Comparison of ENCODE assay signal across 8 cellular contexts in genomic region chr2:70767094-70767698, GRCh38. TPM values are rescaled to one million over a fixed set of nuclear protein-coding genes. Genes with fewer than 3 reads are reported as not detected.
DNase-seq lines count a peak whose midpoint lies in the region; ATAC-seq, FAIRE-seq and TF ChIP-seq lines count a peak whose summit lies in the region.

No MANE protein-coding gene starts in this region.

- peak overlapping the region; percentile 32 for H3K27ac Mint-ChIP-seq in activated naive CD4-positive, alpha-beta T cell treated with anti-CD3 and anti-CD28 coated beads for 36 hours

- H3K4me1 ChIP-seq in H1 (replicated peaks in 1 of 4; ENCODE audit: control insufficient read depth in 3 of 4, insufficient read depth in 4 of 4, low read length in 3 of 4): peaks cover 8 to 25% (median 16%) of the 10 kb centered on the region in 4 experiments; a peak in 6 of 7 replicates
- H3K4me1 ChIP-seq in neuron (ENCODE audit: insufficient read depth, low read length): peaks cover 20% of the 10 kb centered on the region

- no peak overlapping the region for H2BK20ac ChIP-seq in H1 (ENCODE audit: low read length)

- DNase-seq in activated naive CD4-positive, alpha-beta T cell treated with anti-CD3 and anti-CD28 coated beads for 36 hours: peak; percentile 51
- DNase-seq in activated naive CD4-positive, alpha-beta T cell treated with Interleukin-2 at 50 U/mL for 16 hours: no peak
- DNase-seq in SK-N-DZ (ENCODE audit: low spot score): peak; percentile 64
- DNase-seq in H1 (ENCODE audit: low read depth in 1 of 2, low spot score in 2 of 2): peak; percentile 65 to 80

- peaks cover 4 to 5% of the 10 kb centered on the region in 2 experiments for H4K20me1 ChIP-seq in H1 (replicated peaks in 1 of 2; ENCODE audit: control insufficient read depth in 1 of 2, insufficient read depth in 2 of 2, low read length in 2 of 2)

- 1% methylated on average over 39 of the region's 51 CpGs; no CpG with 5 or more reads in 1 of the 2 experiments for WGBS in H1 (ENCODE audit: extremely low coverage in 1 of 2, insufficient coverage in 1 of 2, insufficient read length in 1 of 2, insufficient replicate concordance in 2 of 2, low coverage in 1 of 2, low lambda C conversion rate in 2 of 2, missing lambda C conversion rate in 1 of 2), 2 experiments

- FAIRE-seq in H1 (lab: Jason Lieb, UNC): no peak

- POLR2A ChIA-PET in H1 (lab: Charles Lee; ENCODE audit: partially characterized antibody): interaction anchor here (0.9 to 2.6 kb wide), 10 partner anchors 8 to 109 kb away, joined by 3 to 15 read pairs (median 6); no protein-coding TSS in a partner anchor

- H2BK120ac ChIP-seq in H1 (replicated peaks; ENCODE audit: low read depth, low read length): no peak overlapping the region

- H3K36me3 Mint-ChIP-seq in activated naive CD4-positive, alpha-beta T cell treated with anti-CD3 and anti-CD28 coated beads for 36 hours (ENCODE audit: low read depth): no peaks in the 10 kb centered on the region

- H3K27me3 Mint-ChIP-seq in activated naive CD4-positive, alpha-beta T cell treated with anti-CD3 and anti-CD28 coated beads for 36 hours (ENCODE audit: low read depth): peaks cover 10% of the 10 kb centered on the region

- no peak; a peak in 1 of 4 replicates for TF ChIP-seq RAD21 in H1 (IDR thresholded peaks at IDR 0.05 in 1 of 2, conservative IDR thresholded peaks at IDR 0.05 in 1 of 2; ENCODE audit: low read depth in 2 of 2, low read length in 2 of 2)

- TF ChIP-seq POLR2A in H1 (IDR thresholded peaks at IDR 0.05; ENCODE audit: control extremely low read depth in 1 of 2, low read depth in 2 of 2, low read length in 2 of 2): peak; percentile 84 to 89

- H3K18ac ChIP-seq in H1 (ENCODE audit: extremely low read depth, low read length): peak overlapping the region; percentile 84

- H3K4me3 ChIP-seq in H1 (ENCODE audit: extremely low read depth in 1 of 4, insufficient read depth in 2 of 4, low read depth in 3 of 4, low read length in 4 of 4) (peak overlapping the region; percentile 67 to 86 (median 84)), neuron (ENCODE audit: low read length) (peak overlapping the region; percentile 80)

- peak overlapping the region; percentile 73; the same call in 1 of the 2 replicates for H4K8ac ChIP-seq in H1 (ENCODE audit: extremely low read depth, insufficient read depth, low read length)

- H3K9me3 Mint-ChIP-seq in activated naive CD4-positive, alpha-beta T cell treated with anti-CD3 and anti-CD28 coated beads for 36 hours: no peaks in the 10 kb centered on the region

- no peak for ATAC-seq in GM21381 (IDR thresholded peaks at IDR 0.05; ENCODE audit: unreplicated experiment)
- ATAC-seq in GM21423 (IDR thresholded peaks at IDR 0.05; ENCODE audit: unreplicated experiment): no peak
- no peak for ATAC-seq in GM19328 (IDR thresholded peaks at IDR 0.05; ENCODE audit: unreplicated experiment)

- peak overlapping the region; percentile 73 for H4K5ac ChIP-seq in H1 (ENCODE audit: insufficient read length, low read depth, low read length)

- intact Hi-C loops in activated naive CD4-positive, alpha-beta T cell treated with anti-CD3 and anti-CD28 coated beads for 36 hours (cut with micrococcal nuclease): loop anchor here (1.0 to 5.0 kb wide), 3 partner anchors 112 to 575 kb away; partner anchors contain the start of genes C2orf42 and FAM136A

- no peak for TF ChIP-seq CTCF in H1 (IDR thresholded peaks at IDR 0.05; ENCODE audit: control extremely low read depth in 1 of 3, insufficient read depth in 1 of 3, low read depth in 1 of 3, low read length in 3 of 3)

- H3K79me2 ChIP-seq in H1 (ENCODE audit: control insufficient read depth in 1 of 2, insufficient read depth in 2 of 2, low read length in 2 of 2): peaks cover 21 to 47% of the 10 kb centered on the region in 2 experiments

- CTCF ChIA-PET in activated naive CD4-positive, alpha-beta T cell treated with anti-CD3 and anti-CD28 coated beads for 36 hours (lab: Charles Lee): interaction anchor here (0.7 to 2.9 kb wide), 11 partner anchors 8 to 465 kb away, joined by 3 to 25 read pairs (median 6); partner anchors contain the start of genes FAM136A and FIGLA
- CTCF ChIA-PET in H1 (lab: Charles Lee; ENCODE audit: partially characterized antibody): interaction anchor here (0.8 to 4.5 kb wide), 15 partner anchors 8 to 149 kb away, joined by 3 to 67 read pairs (median 10); partner anchors contain the start of gene FIGLA

- H3K4me1 Mint-ChIP-seq in activated naive CD4-positive, alpha-beta T cell treated with anti-CD3 and anti-CD28 coated beads for 36 hours (ENCODE audit: low read depth): peaks cover 8% of the 10 kb centered on the region

- H3K14ac ChIP-seq in H1 (ENCODE audit: insufficient read length): no peak overlapping the region

- no peak overlapping the region for H3K4ac ChIP-seq in H1 (replicated peaks; ENCODE audit: insufficient read length, low read depth, low read length)

- peak overlapping the region; percentile 24; the same call in 1 of the 2 replicates for H2BK15ac ChIP-seq in H1 (ENCODE audit: low read length)

- H3K27me3 ChIP-seq in H1 (replicated peaks in 1 of 4; ENCODE audit: control insufficient read depth in 3 of 4, extremely low read depth in 1 of 4, insufficient read depth in 3 of 4, low read length in 3 of 4) (no peaks in the 10 kb centered on the region), neuron (ENCODE audit: insufficient read depth, low read length) (peaks cover 6% of the 10 kb centered on the region)

- peak overlapping the region; percentile 89 for H3K56ac ChIP-seq in H1 (replicated peaks; ENCODE audit: insufficient read length, low read depth, low read length)

- peak overlapping the region; percentile 50 for H2BK5ac ChIP-seq in H1 (ENCODE audit: low read depth, low read length)

- H3K4me2 ChIP-seq in H1 (ENCODE audit: insufficient read depth in 1 of 2, low read depth in 2 of 2, low read length in 2 of 2): peak overlapping the region; percentile 94 to 96

- peak in 1 of 2 experiments; percentile 30; a peak in 1 of 3 replicates for TF ChIP-seq EP300 in H1 (IDR thresholded peaks at IDR 0.05; ENCODE audit: borderline replicate concordance in 1 of 2, low read depth in 2 of 2, low read length in 2 of 2)

- no peak overlapping the region for H2BK12ac ChIP-seq in H1 (ENCODE audit: low read depth, low read length)

- peak overlapping the region; percentile 75 for H4K91ac ChIP-seq in H1 (replicated peaks; ENCODE audit: insufficient read length, low read length)

- H3K36me3 ChIP-seq in H1 (ENCODE audit: control insufficient read depth in 2 of 4, insufficient read depth in 4 of 4, low read length in 3 of 4) (no peaks in the 10 kb centered on the region), neuron (ENCODE audit: insufficient read depth, low read length) (peaks cover 2% of the 10 kb centered on the region)

- H3K9me3 ChIP-seq in H1 (ENCODE audit: insufficient read depth in 2 of 2, low read depth in 1 of 2, low read length in 1 of 2) (no peaks in the 10 kb centered on the region), neuron (ENCODE audit: low read length) (no peaks in the 10 kb centered on the region)

- peaks cover 3% of the 10 kb centered on the region for H3K23me2 ChIP-seq in H1 (ENCODE audit: low read depth, low read length)

- H3K4me3 Mint-ChIP-seq in activated naive CD4-positive, alpha-beta T cell treated with anti-CD3 and anti-CD28 coated beads for 36 hours: peak overlapping the region; percentile 91

- H3K27ac ChIP-seq in H1 (ENCODE audit: low read depth, low read length): peak overlapping the region; percentile 92

- no peak overlapping the region for H2AFZ ChIP-seq in H1 (ENCODE audit: low read length)
- H2AFZ ChIP-seq in neuron (ENCODE audit: low read depth, low read length): peak overlapping the region; percentile 93

- H3K23ac ChIP-seq in H1 (ENCODE audit: insufficient read length): no peak overlapping the region

- 0 out of 2 replicates have a peak, but pooled peaks cover 3% of the 10 kb centered on the region for H3K79me1 ChIP-seq in H1 (ENCODE audit: low read depth, low read length)

- no peak overlapping the region for H2AK5ac ChIP-seq in H1 (ENCODE audit: low read depth, low read length)

- H3K9ac ChIP-seq in H1 (replicated peaks in 1 of 4; ENCODE audit: extremely low read depth in 1 of 4, low read depth in 3 of 4, low read length in 3 of 4): peak overlapping the region; percentile 71 to 83 (median 82)

RNA-seq across cellular contexts. Expression of gene ADD2, which starts 0.8 kb away (rescaled TPM):
- total RNA-seq in activated naive CD4-positive, alpha-beta T cell treated with anti-CD3 and anti-CD28 coated beads for 36 hours: 10 to 100 TPM; 42.9 to 46.2 TPM
- polyA plus RNA-seq in SK-N-DZ (2014; cell fraction: cytosol; rRNA removed): 27.8 and 29.3 TPM in 2 replicates
- polyA plus RNA-seq in SK-N-DZ (2014; cell fraction: nucleus; rRNA removed): 19.0 and 32.6 TPM in 2 replicates
- 166 and 170 TPM in 2 replicates for total RNA-seq in H1 (2021; fragmentation: NEBNext Ultra II Directional; extraction: Animal tissue kit (Norgen Biotek cat#: 25700))
- 58.5 and 96.4 TPM in 2 replicates for polyA plus RNA-seq in H1 (2011; rRNA removed)
- 66.2 TPM for polyA plus RNA-seq in H1 (2011; cell fraction: cytosol; rRNA removed)
- polyA plus RNA-seq in H1 (2011; cell fraction: nucleus; rRNA removed): 190 TPM
- 55.1 to 70.6 TPM (median 63.9 TPM) in 4 replicates for polyA plus RNA-seq in H1 (2012, experiment 1 of 2)
- 30.9 TPM for polyA plus RNA-seq in H1 (2012, experiment 2 of 2)
- polyA plus RNA-seq in H1 (2013, experiment 1 of 2): 111 TPM
- 117 TPM for polyA plus RNA-seq in H1 (2013, experiment 2 of 2)
- polyA minus RNA-seq in H1 (2011; rRNA and poly(A)+ RNA removed): 167 and 226 TPM in 2 replicates
- polyA minus RNA-seq in H1 (2011; cell fraction: cytosol; rRNA and poly(A)+ RNA removed): 108 TPM
- polyA minus RNA-seq in H1 (2011; cell fraction: nucleus; rRNA and poly(A)+ RNA removed): 75.9 TPM

RNA-seq across cellular contexts. Expression of gene FIGLA, which starts 23.2 kb away (rescaled TPM):
- total RNA-seq in activated naive CD4-positive, alpha-beta T cell treated with anti-CD3 and anti-CD28 coated beads for 36 hours: not detected
- not detected in 2 replicates for polyA plus RNA-seq in SK-N-DZ (2014; cell fraction: cytosol; rRNA removed)
- not detected in 2 replicates for polyA plus RNA-seq in SK-N-DZ (2014; cell fraction: nucleus; rRNA removed)
- not detected in 2 replicates for total RNA-seq in H1 (2021; fragmentation: NEBNext Ultra II Directional; extraction: Animal tissue kit (Norgen Biotek cat#: 25700))
- polyA plus RNA-seq in H1 (2011; rRNA removed): not detected in 2 replicates
- not detected for polyA plus RNA-seq in H1 (2011; cell fraction: cytosol; rRNA removed)
- not detected for polyA plus RNA-seq in H1 (2011; cell fraction: nucleus; rRNA removed)
- not detected in 4 replicates for polyA plus RNA-seq in H1 (2012, experiment 1 of 2)
- polyA plus RNA-seq in H1 (2012, experiment 2 of 2): not detected
- not detected for polyA plus RNA-seq in H1 (2013, experiment 1 of 2)
- not detected for polyA plus RNA-seq in H1 (2013, experiment 2 of 2)
- not detected in 2 replicates for polyA minus RNA-seq in H1 (2011; rRNA and poly(A)+ RNA removed)
- polyA minus RNA-seq in H1 (2011; cell fraction: cytosol; rRNA and poly(A)+ RNA removed): not detected
- not detected for polyA minus RNA-seq in H1 (2011; cell fraction: nucleus; rRNA and poly(A)+ RNA removed)

RNA-seq across cellular contexts. Expression of gene CLEC4F, which starts 53.2 kb away (rescaled TPM):
- total RNA-seq in activated naive CD4-positive, alpha-beta T cell treated with anti-CD3 and anti-CD28 coated beads for 36 hours: not detected
- 3.1 and 3.9 TPM in 2 replicates for polyA plus RNA-seq in SK-N-DZ (2014; cell fraction: cytosol; rRNA removed)
- 19.4 and 38.4 TPM in 2 replicates for polyA plus RNA-seq in SK-N-DZ (2014; cell fraction: nucleus; rRNA removed)
- total RNA-seq in H1 (2021; fragmentation: NEBNext Ultra II Directional; extraction: Animal tissue kit (Norgen Biotek cat#: 25700)): not detected in 2 replicates
- not detected in 2 replicates for polyA plus RNA-seq in H1 (2011; rRNA removed)
- 0.04 TPM for polyA plus RNA-seq in H1 (2011; cell fraction: cytosol; rRNA removed)
- polyA plus RNA-seq in H1 (2011; cell fraction: nucleus; rRNA removed): not detected
- not detected in 4 replicates for polyA plus RNA-seq in H1 (2012, experiment 1 of 2)
- not detected for polyA plus RNA-seq in H1 (2012, experiment 2 of 2)
- polyA plus RNA-seq in H1 (2013, experiment 1 of 2): not detected
- not detected for polyA plus RNA-seq in H1 (2013, experiment 2 of 2)
- not detected in 2 replicates for polyA minus RNA-seq in H1 (2011; rRNA and poly(A)+ RNA removed)
- not detected for polyA minus RNA-seq in H1 (2011; cell fraction: cytosol; rRNA and poly(A)+ RNA removed)
- not detected for polyA minus RNA-seq in H1 (2011; cell fraction: nucleus; rRNA and poly(A)+ RNA removed)
